In genomic region chr14:37594238-37594915, GRCh38 we compare ENCODE assay signal across 8 cellular contexts. TPM values are rescaled to one million over a fixed set of nuclear protein-coding genes. Genes with fewer than 3 reads are reported as not detected.
A peak's percentile ranks its signal among the peaks of the same experiment; 100 is the strongest.
DNase-seq lines count a peak whose midpoint lies in the region; ATAC-seq and TF ChIP-seq lines count a peak whose summit lies in the region.

No MANE protein-coding gene starts in this region.

- no peaks in the 10 kb centered on the region for H3K4me1 ChIP-seq in PC-9 (replicated peaks; ENCODE audit: insufficient read depth)

- H2AFZ ChIP-seq in PC-9 = peak overlapping the region; percentile 70

- TF ChIP-seq CTCF in PC-9 (conservative IDR thresholded peaks at IDR 0.05) (peak; percentile 80), MCF 10A (IDR thresholded peaks at IDR 0.05; ENCODE audit: unreplicated experiment) (peak; percentile 82)

- peak; percentile 70 for DNase-seq in activated CD4-positive, alpha-beta T cell treated with anti-CD3 and anti-CD28 coated beads, Interleukin-2, amount 10 ng/mL, durations not matched to agents 24 days and 14 days
- no peak for DNase-seq in activated CD4-positive, alpha-beta T cell treated with anti-CD3 and anti-CD28 coated beads for 4 hours
- DNase-seq in M059J (ENCODE audit: low read depth) = peak; percentile 55
- DNase-seq in PC-9 = peak; percentile 68 to 71
- peak; percentile 94 for DNase-seq in MCF 10A (ENCODE audit: unreplicated experiment)
- DNase-seq in kidney tubule cell (ENCODE audit: low spot score) = peak; percentile 87
- peak; percentile 68 for DNase-seq in stimulated activated CD8-positive, alpha-beta memory T cell treated with anti-CD3 and anti-CD28 coated beads, Interleukin-4, amount 100 ng/mL, for 48 hours

- ATAC-seq in HG03108 (IDR thresholded peaks at IDR 0.05; ENCODE audit: unreplicated experiment) = no peak

- peak overlapping the region; percentile 62 for H3K4me3 Mint-ChIP-seq in activated CD4-positive, alpha-beta T cell treated with anti-CD3 and anti-CD28 coated beads, Interleukin-2, amount 10 ng/mL, durations not matched to agents 24 days and 14 days
- peak overlapping the region; percentile 84 for H3K4me3 Mint-ChIP-seq in MCF 10A (ENCODE audit: unreplicated experiment)

- peaks cover 1% of the 10 kb centered on the region for H3K36me3 Mint-ChIP-seq in activated CD4-positive, alpha-beta T cell treated with anti-CD3 and anti-CD28 coated beads, Interleukin-2, amount 10 ng/mL, durations not matched to agents 24 days and 14 days (ENCODE audit: low read depth)
- H3K36me3 Mint-ChIP-seq in MCF 10A (ENCODE audit: insufficient read depth, unreplicated experiment) = peaks cover 6% of the 10 kb centered on the region

- H4K20me1 ChIP-seq in PC-9 (ENCODE audit: insufficient read depth) = no peaks in the 10 kb centered on the region

- H3K4me2 ChIP-seq in PC-9 = peak overlapping the region; percentile 96

- POLR2A ChIA-PET in PC-9 (lab: Charles Lee; ENCODE audit: unreplicated experiment) = interaction anchor here (0.6 kb wide), 1 partner anchor 23 kb away, joined by 8 read pairs; no protein-coding TSS in a partner anchor
- POLR2A ChIA-PET in MCF 10A (lab: Yijun Ruan, JAX) = interaction anchor here (0.6 to 1.8 kb wide), 10 partner anchors 11 to 1124 kb away, joined by 3 to 4 read pairs (median 3); partner anchors contain the start of gene MIPOL1

- no peaks in the 10 kb centered on the region for H3K9me2 ChIP-seq in PC-9 (ENCODE audit: insufficient read depth)

- no peaks in the 10 kb centered on the region for H3K27me3 ChIP-seq in PC-9 (ENCODE audit: insufficient read depth, low read depth)

- H3K4me3 ChIP-seq in PC-9 = peak overlapping the region; percentile 94

- H3K4me1 Mint-ChIP-seq in activated CD4-positive, alpha-beta T cell treated with anti-CD3 and anti-CD28 coated beads, Interleukin-2, amount 10 ng/mL, durations not matched to agents 24 days and 14 days = peaks cover 9% of the 10 kb centered on the region
- peaks cover 7% of the 10 kb centered on the region for H3K4me1 Mint-ChIP-seq in MCF 10A (ENCODE audit: insufficient read depth, unreplicated experiment)

- H3K9me3 Mint-ChIP-seq in activated CD4-positive, alpha-beta T cell treated with anti-CD3 and anti-CD28 coated beads, Interleukin-2, amount 10 ng/mL, durations not matched to agents 24 days and 14 days = peaks cover 17% of the 10 kb centered on the region
- H3K9me3 Mint-ChIP-seq in MCF 10A (ENCODE audit: unreplicated experiment) = no peaks in the 10 kb centered on the region

- peak overlapping the region; percentile 76 for H3K27ac Mint-ChIP-seq in activated CD4-positive, alpha-beta T cell treated with anti-CD3 and anti-CD28 coated beads, Interleukin-2, amount 10 ng/mL, durations not matched to agents 24 days and 14 days
- peak overlapping the region; percentile 43 for H3K27ac Mint-ChIP-seq in MCF 10A (ENCODE audit: low read depth, unreplicated experiment)

- H3K9me3 ChIP-seq in PC-9 (ENCODE audit: insufficient read depth, low read depth) = no peaks in the 10 kb centered on the region

- peaks cover 72% of the 10 kb centered on the region for H3K27me3 Mint-ChIP-seq in activated CD4-positive, alpha-beta T cell treated with anti-CD3 and anti-CD28 coated beads, Interleukin-2, amount 10 ng/mL, durations not matched to agents 24 days and 14 days
- no peaks in the 10 kb centered on the region for H3K27me3 Mint-ChIP-seq in MCF 10A (ENCODE audit: insufficient read depth, unreplicated experiment)

- BruUV-seq in PC-9 (replicated peaks; lab: Mats Ljungman, UMichigan) (TSS peak; percentile 35), MCF 10A (replicated peaks; lab: Mats Ljungman, UMichigan) (no TSS peak)

- H3F3A ChIP-seq in PC-9 (ENCODE audit: insufficient read depth, low read depth) = peaks cover 28% of the 10 kb centered on the region

- peak overlapping the region; percentile 99 for H3K27ac ChIP-seq in PC-9

- peaks cover 85% of the 10 kb centered on the region for H3K79me2 ChIP-seq in PC-9 (ENCODE audit: low read depth)

- CTCF ChIA-PET in PC-9 (lab: Charles Lee) = no interaction called here
- CTCF ChIA-PET in MCF 10A (lab: Yijun Ruan, JAX) = interaction anchor here (0.5 to 5.7 kb wide), 30 partner anchors 9 to 516 kb away, joined by 3 to 46 read pairs (median 4); no protein-coding TSS in a partner anchor

- peaks cover 20% of the 10 kb centered on the region; the same call in 1 of the 2 replicates for H3K36me3 ChIP-seq in PC-9 (ENCODE audit: low read depth)

- intact Hi-C loops in activated CD4-positive, alpha-beta T cell treated with anti-CD3 and anti-CD28 coated beads, Interleukin-2, amount 10 ng/mL, durations not matched to agents 24 days and 14 days (cut with micrococcal nuclease) = loop anchor here (5.0 kb wide), 1 partner anchor 1072 kb away; the partner anchor contains the start of gene NKX2-1
- intact Hi-C loops in PC-9 (cut with micrococcal nuclease; ENCODE audit: unreplicated experiment) (loop anchor here (1.0 to 10.0 kb wide), 4 partner anchors 280 to 620 kb away; no protein-coding TSS in a partner anchor), MCF 10A (cut with micrococcal nuclease) (loop anchor here (1.0 to 10.0 kb wide), 4 partner anchors 14 to 348 kb away; no protein-coding TSS in a partner anchor)

RNA-seq across cellular contexts. Expression of gene FOXA1, which starts 0.7 kb away (rescaled TPM):
- total RNA-seq in activated CD4-positive, alpha-beta T cell treated with anti-CD3 and anti-CD28 coated beads, Interleukin-2, amount 10 ng/mL, durations not matched to agents 24 days and 14 days = 0.07 TPM in 1 of 2 replicates, not detected in the other
- not detected in 2 replicates for total RNA-seq in M059J (2014; rRNA removed; shearing (Covaris generic))
- total RNA-seq in PC-9 (2021) (35.4 and 42.6 TPM in 2 replicates), MCF 10A (2022) (8.6 and 11.2 TPM in 2 replicates)

RNA-seq across cellular contexts. Expression of gene TTC6, which starts 1.1 kb away (rescaled TPM):
- not detected in 2 replicates for total RNA-seq in activated CD4-positive, alpha-beta T cell treated with anti-CD3 and anti-CD28 coated beads, Interleukin-2, amount 10 ng/mL, durations not matched to agents 24 days and 14 days
- not detected in 2 replicates for total RNA-seq in M059J (2014; rRNA removed; shearing (Covaris generic))
- total RNA-seq in PC-9 (2021) (4.7 and 5.2 TPM in 2 replicates), MCF 10A (2022) (0.96 and 0.98 TPM in 2 replicates)

Comparison
In these comparisons a context has a peak if more than half of its experiments do, and no peak if none do; other contexts are left out.
1. DNase-seq: peak in activated CD4-positive, alpha-beta T cell treated with anti-CD3 and anti-CD28 coated beads, Interleukin-2, amount 10 ng/mL, durations not matched to agents 24 days and 14 days (single experiment), M059J (single experiment), PC-9 (2 of 2), MCF 10A (single experiment), kidney tubule cell (single experiment) and stimulated activated CD8-positive, alpha-beta memory T cell treated with anti-CD3 and anti-CD28 coated beads, Interleukin-4, amount 100 ng/mL, for 48 hours (single experiment); none in activated CD4-positive, alpha-beta T cell treated with anti-CD3 and anti-CD28 coated beads for 4 hours (0 of 2).